16 cellular contexts compared by ENCODE assay signal in genomic region chr17:7224661-7225111, GRCh38.
A peak's percentile ranks its signal among the peaks of the same experiment; 100 is the strongest.
DNase-seq lines count a peak whose midpoint lies in the region; ATAC-seq, FAIRE-seq and TF ChIP-seq lines count a peak whose summit lies in the region.
"Had no signal": no experiment of that assay in that cellular context is flagged by ENCODE, and none has a peak within 500 bp of the region (broad histone marks: within the 10 kb centered on the region; RNA-seq: fewer than 3 reads in every experiment).

No MANE protein-coding gene starts in this region.

- H3K9me3 ChIP-seq in WERI-Rb-1 (ENCODE audit: severe bottlenecking), result no peaks in the 10 kb centered on the region
- H3K9me3 ChIP-seq: heart left ventricle had no signal

- no peak for TF ChIP-seq CTCF in C4-2B (conservative IDR thresholded peaks at IDR 0.05)
- TF ChIP-seq CTCF in WERI-Rb-1 (IDR thresholded peaks at IDR 0.05; ENCODE audit: low read depth, low read length), result no peak

- no peak for FAIRE-seq in H54 (lab: Jason Lieb, UNC)

- H3K4me3 ChIP-seq in WERI-Rb-1 (ENCODE audit: low read depth, low read length), result no peak overlapping the region
- H3K4me3 ChIP-seq: heart left ventricle had no signal

- peaks cover 91% of the 10 kb centered on the region for H3K36me3 ChIP-seq in WERI-Rb-1

- ATAC-seq in HG03108 (IDR thresholded peaks at IDR 0.05; ENCODE audit: unreplicated experiment), result no peak
- ATAC-seq: activated naive CD8-positive, alpha-beta T cell treated with anti-CD3 and anti-CD28 coated beads, Interleukin-2, amount 50 U/mL, for 24 hours; activated T-helper 17 cell treated with anti-CD3 and anti-CD28 coated beads, Interleukin-2, amount 50 U/mL, for 72 hours; heart left ventricle; naive thymus-derived CD8-positive, alpha-beta T cell had no signal

- no peak for TF ChIP-seq POLR2A in H54 (IDR thresholded peaks at IDR 0.05; ENCODE audit: low read depth, low read length)

- peak; percentile 26 for DNase-seq in WERI-Rb-1
- DNase-seq in Kasumi-1 (lab: John Stamatoyannopoulos, UW), result no peak
- DNase-seq in H54 (ENCODE audit: insufficient read length, low spot score), result no peak
- DNase-seq: activated CD4-positive, CD25-positive, alpha-beta regulatory T cell treated with anti-CD3 and anti-CD28 coated beads, Interleukin-2, amount 50 U/mL, for 72 hours; activated naive CD8-positive, alpha-beta T cell treated with anti-CD3 and anti-CD28 coated beads, Interleukin-2, amount 50 U/mL, for 24 hours; DMS79 treated with DMSO at 0.1 percent for 48 hours; immature natural killer cell; naive thymus-derived CD8-positive, alpha-beta T cell; NCI-H1436; NCI-H526 treated with DMSO at 0.1 percent for 48 hours; stimulated activated CD4-positive, alpha-beta T cell treated with anti-CD3 and anti-CD28 coated beads, Interleukin-2, amount 100 ng/mL, for 48 hours had no signal

- peak overlapping the region; percentile 100 for H3K27ac ChIP-seq in C4-2B
- no peak overlapping the region for H3K27ac ChIP-seq in WERI-Rb-1
- peak overlapping the region; percentile 46 for H3K27ac ChIP-seq in layer of hippocampus (ENCODE audit: low read depth, low read length)

- H3K27me3 ChIP-seq in WERI-Rb-1 (ENCODE audit: insufficient read depth, low read depth, severe bottlenecking) (no peaks in the 10 kb centered on the region), layer of hippocampus (ENCODE audit: control insufficient read depth, insufficient read depth, low read length) (no peaks in the 10 kb centered on the region)
- H3K27me3 ChIP-seq: heart left ventricle had no signal
